In genomic region chr18:45691816-45692179, GRCh38 we compare ENCODE assay signal across 16 cellular contexts. TPM values are rescaled to one million over a fixed set of nuclear protein-coding genes. Genes with fewer than 3 reads are reported as not detected.
"Had no signal": no experiment of that assay in that cellular context is flagged by ENCODE, and none has a peak within 500 bp of the region (broad histone marks: within the 10 kb centered on the region; RNA-seq: fewer than 3 reads in every experiment).

No MANE protein-coding gene starts in this region.

- H3K36me3 ChIP-seq: lower lobe of right lung, right lobe of liver, suprapubic skin, transverse colon, vagina had no signal

- H3K9me3 ChIP-seq: lower lobe of right lung, right lobe of liver, suprapubic skin, transverse colon, vagina had no signal

- H3K4me3 Mint-ChIP-seq: effector memory CD8-positive, alpha-beta T cell; memory B cell; mesothelial cell of epicardium; neural crest cell had no signal

- H3K4me1 ChIP-seq: parathyroid adenoma, right lobe of liver, suprapubic skin, vagina had no signal

- ATAC-seq: effector memory CD8-positive, alpha-beta T cell; stimulated activated naive CD8-positive, alpha-beta T cell treated with anti-CD3 and anti-CD28 coated beads, Interleukin-15, amount 100 ng/mL, for 72 hours had no signal

- H3K27ac Mint-ChIP-seq: memory B cell; mesothelial cell of epicardium; natural killer cell treated with Interleukin-12 subunit alpha and Interleukin-12 subunit beta and Interleukin-15 and Interleukin-18, amount 100 ng/mL, for 72 hours; progenitor cell of endocrine pancreas had no signal

- H2AFZ ChIP-seq: parathyroid adenoma had no signal

- H3K27ac ChIP-seq: coronary artery, lower lobe of right lung, parathyroid adenoma, right lobe of liver, suprapubic skin, transverse colon, vagina had no signal

- H3K27me3 ChIP-seq: right lobe of liver, transverse colon, vagina had no signal

- H3K79me2 ChIP-seq: parathyroid adenoma had no signal

- H3K27me3 Mint-ChIP-seq: effector memory CD8-positive, alpha-beta T cell; natural killer cell treated with Interleukin-12 subunit alpha and Interleukin-12 subunit beta and Interleukin-15 and Interleukin-18, amount 100 ng/mL, for 72 hours had no signal

- H3K4me3 ChIP-seq: coronary artery, lower lobe of right lung, mucosa of descending colon, right lobe of liver, suprapubic skin, transverse colon, vagina had no signal

- H3K9ac ChIP-seq: parathyroid adenoma had no signal

- H3K9me3 Mint-ChIP-seq: effector memory CD8-positive, alpha-beta T cell had no signal

RNA-seq across cellular contexts. Expression of gene SLC14A1, which starts 32.2 kb away (rescaled TPM):
- total RNA-seq: dermis blood vessel endothelial cell, mesothelial cell of epicardium, neural crest cell had no signal
